ENCODE assay signal across 8 cellular contexts in genomic region chr6:118895241-118895561, GRCh38. TPM values are rescaled to one million over a fixed set of nuclear protein-coding genes. Genes with fewer than 3 reads are reported as not detected.
DNase-seq lines count a peak whose midpoint lies in the region; ATAC-seq and TF ChIP-seq lines count a peak whose summit lies in the region.

No MANE protein-coding gene starts in this region.

- no peaks in the 10 kb centered on the region for H3K9me3 ChIP-seq in colonic mucosa

- no peaks in the 10 kb centered on the region for H3K36me3 ChIP-seq in colonic mucosa

- H3K9me3 Mint-ChIP-seq in CD14-positive monocyte, result no peaks in the 10 kb centered on the region
- H3K9me3 Mint-ChIP-seq in natural killer cell treated with Interleukin-12 subunit alpha and Interleukin-12 subunit beta and Interleukin-15 and Interleukin-18, amount 100 ng/mL, for 72 hours, result no peaks in the 10 kb centered on the region

- peak overlapping the region; percentile 92 to 95 for H3K9ac ChIP-seq in colonic mucosa (ENCODE audit: low read depth in 2 of 2, low read length in 2 of 2)

- peaks cover 16% of the 10 kb centered on the region in 2 donors for H3K36me3 Mint-ChIP-seq in CD14-positive monocyte
- H3K36me3 Mint-ChIP-seq in natural killer cell treated with Interleukin-12 subunit alpha and Interleukin-12 subunit beta and Interleukin-15 and Interleukin-18, amount 100 ng/mL, for 72 hours, result peaks cover 19% of the 10 kb centered on the region

- DNase-seq in CD14-positive monocyte (ENCODE audit: low spot score) (no peak), Kasumi-1 (lab: John Stamatoyannopoulos, UW) (peak; percentile 27 to 32), colonic mucosa (no peak), activated gamma-delta T cell treated with Interleukin-2 at 50 U/mL for 16 hours (no peak), SHP77 treated with DMSO at 0.1 percent for 48 hours (lab: John Stamatoyannopoulos, UW) (no peak), NCI-H1048 (lab: John Stamatoyannopoulos, UW) (no peak)
- DNase-seq in natural killer cell treated with Interleukin-12 subunit alpha and Interleukin-12 subunit beta and Interleukin-15 and Interleukin-18, amount 100 ng/mL, for 72 hours (ENCODE audit: low spot score), result no peak

- peak overlapping the region; percentile 97 for H3K27ac ChIP-seq in colonic mucosa

- peaks cover 39% of the 10 kb centered on the region for H3K4me1 Mint-ChIP-seq in CD14-positive monocyte
- peaks cover 48 to 62% of the 10 kb centered on the region in 2 donors for H3K4me1 Mint-ChIP-seq in natural killer cell treated with Interleukin-12 subunit alpha and Interleukin-12 subunit beta and Interleukin-15 and Interleukin-18, amount 100 ng/mL, for 72 hours (ENCODE audit: low read depth in 2 of 2)

- no peaks in the 10 kb centered on the region for H3K4me1 ChIP-seq in colonic mucosa

- no peak for ATAC-seq in natural killer cell treated with Interleukin-12 subunit alpha and Interleukin-12 subunit beta and Interleukin-15 and Interleukin-18, amount 100 ng/mL, for 72 hours
- no peak for ATAC-seq in GM18873 (IDR thresholded peaks at IDR 0.05; ENCODE audit: low FRiP score, unreplicated experiment)

- TF ChIP-seq CTCF in CD14-positive monocyte (IDR thresholded peaks at IDR 0.05) (no peak), colonic mucosa (IDR thresholded peaks at IDR 0.05) (no peak)

- H3K4me3 Mint-ChIP-seq in CD14-positive monocyte, result peak overlapping the region; percentile 90 to 97
- peak overlapping the region; percentile 86 for H3K4me3 Mint-ChIP-seq in natural killer cell treated with Interleukin-12 subunit alpha and Interleukin-12 subunit beta and Interleukin-15 and Interleukin-18, amount 100 ng/mL, for 72 hours

- peak overlapping the region; percentile 35 to 90 (median 68) for H3K27ac Mint-ChIP-seq in CD14-positive monocyte
- peak overlapping the region; percentile 91 to 93 for H3K27ac Mint-ChIP-seq in natural killer cell treated with Interleukin-12 subunit alpha and Interleukin-12 subunit beta and Interleukin-15 and Interleukin-18, amount 100 ng/mL, for 72 hours

- H3K4me3 ChIP-seq in colonic mucosa, result peak overlapping the region; percentile 90

- intact Hi-C loops in CD14-positive monocyte (cut with micrococcal nuclease), result loop anchor here (2.0 to 10.0 kb wide), 3 partner anchors 40 to 220 kb away; partner anchors contain the start of gene MCM9 (in 1 of the 2)
- intact Hi-C loops in colonic mucosa (cut with DNase I), result loop anchor here (5.0 kb wide), 1 partner anchor 37 kb away; no protein-coding TSS in a partner anchor

- H3K27me3 Mint-ChIP-seq in CD14-positive monocyte (ENCODE audit: low read depth in 3 of 3), result peaks cover 0 to 3% (median 0%) of the 10 kb centered on the region in 3 donors
- no peaks in the 10 kb centered on the region for H3K27me3 Mint-ChIP-seq in natural killer cell treated with Interleukin-12 subunit alpha and Interleukin-12 subunit beta and Interleukin-15 and Interleukin-18, amount 100 ng/mL, for 72 hours

- H3K27me3 ChIP-seq in colonic mucosa, result no peaks in the 10 kb centered on the region

RNA-seq across cellular contexts. Expression of gene ASF1A, which starts 1.2 kb away (rescaled TPM):
- 10 to 100 TPM; 10.5 to 14.4 TPM for polyA plus RNA-seq in CD14-positive monocyte
- total RNA-seq in colonic mucosa, result 10 to 100 TPM; 17.7 to 20.4 TPM
- total RNA-seq in natural killer cell treated with Interleukin-12 subunit alpha and Interleukin-12 subunit beta and Interleukin-15 and Interleukin-18, amount 100 ng/mL, for 72 hours, result 10 to 100 TPM; 15.9 to 36.4 TPM

RNA-seq across cellular contexts. Expression of gene MCM9, which starts 39.8 kb away (rescaled TPM):
- 10 to 100 TPM in 1 of 2 donors, 1 to 10 TPM in 1; 9.8 to 11.9 TPM for polyA plus RNA-seq in CD14-positive monocyte
- 10 to 100 TPM; 14.3 to 18.5 TPM for total RNA-seq in colonic mucosa
- 10 to 100 TPM; 24.2 to 28.1 TPM for total RNA-seq in natural killer cell treated with Interleukin-12 subunit alpha and Interleukin-12 subunit beta and Interleukin-15 and Interleukin-18, amount 100 ng/mL, for 72 hours

Comparison
In these comparisons a context has a peak if more than half of its experiments do, and no peak if none do; other contexts are left out.
1. DNase-seq: peak in Kasumi-1 (2 of 2); none in CD14-positive monocyte (single experiment), colonic mucosa (single experiment), natural killer cell treated with Interleukin-12 subunit alpha and Interleukin-12 subunit beta and Interleukin-15 and Interleukin-18, amount 100 ng/mL, for 72 hours (single experiment), activated gamma-delta T cell treated with Interleukin-2 at 50 U/mL for 16 hours (single experiment), SHP77 treated with DMSO at 0.1 percent for 48 hours (single experiment) and NCI-H1048 (single experiment).